In genomic region chr14:53216888-53217282, GRCh38 we compare ENCODE assay signal across 8 cellular contexts.
DNase-seq lines count a peak whose midpoint lies in the region; ATAC-seq and TF ChIP-seq lines count a peak whose summit lies in the region.
"Not testable (repeated sequence)": the region's sequence is repeated elsewhere in the genome, so short reads cannot be mapped to it uniquely, and the experiment has no call there.

No MANE protein-coding gene starts in this region.

- peak overlapping the region; percentile 91 for H3K27ac ChIP-seq in DND-41 (ENCODE audit: low read length)
- H3K27ac ChIP-seq in Karpas-422 (ENCODE audit: low read length); lower lobe of right lung; parathyroid adenoma: not testable (repeated sequence)

- peak overlapping the region; percentile 74; the same call in 1 of the 2 replicates for H2AFZ ChIP-seq in DND-41 (ENCODE audit: low read depth, low read length)
- H2AFZ ChIP-seq in Karpas-422 (ENCODE audit: low read length) = not testable (repeated sequence)
- peak overlapping the region; percentile 85 for H2AFZ ChIP-seq in parathyroid adenoma

- DNase-seq in DND-41; Karpas-422; WTC11 (ENCODE audit: low spot score); effector memory CD8-positive, alpha-beta T cell; lower lobe of right lung; type B pancreatic cell (ENCODE audit: extremely low spot score, unreplicated experiment): not testable (repeated sequence)

- peaks cover 42% of the 10 kb centered on the region for H3K4me1 ChIP-seq in DND-41 (ENCODE audit: insufficient read depth, low read length)
- not testable (repeated sequence) for H3K4me1 ChIP-seq in Karpas-422 (ENCODE audit: low read length); lower lobe of right lung; parathyroid adenoma

- H3K27me3 Mint-ChIP-seq in WTC11 (ENCODE audit: low read depth); activated naive CD8-positive, alpha-beta T cell; effector memory CD8-positive, alpha-beta T cell; type B pancreatic cell: not testable (repeated sequence)

- H3K79me2 ChIP-seq in DND-41 (ENCODE audit: insufficient read depth, low read length) = peaks cover 42% of the 10 kb centered on the region
- not testable (repeated sequence) for H3K79me2 ChIP-seq in Karpas-422 (ENCODE audit: low read length); parathyroid adenoma

- not testable (repeated sequence) for H3K36me3 ChIP-seq in DND-41 (ENCODE audit: insufficient read depth, low read length); Karpas-422 (ENCODE audit: insufficient read depth, low read length); lower lobe of right lung; parathyroid adenoma (ENCODE audit: control insufficient read depth, insufficient read depth, low read length)

- H3K9me2 ChIP-seq in Karpas-422 (replicated peaks; ENCODE audit: insufficient read depth, low read length) = not testable (repeated sequence)

- not testable (repeated sequence) for H3K27me3 ChIP-seq in DND-41 (ENCODE audit: insufficient read depth, low read length, poor library complexity); Karpas-422 (ENCODE audit: low read length); lower lobe of right lung (ENCODE audit: low read depth); parathyroid adenoma (ENCODE audit: control insufficient read depth, insufficient read depth, low read length)

- peaks cover 13% of the 10 kb centered on the region for H3K9me3 Mint-ChIP-seq in WTC11
- H3K9me3 Mint-ChIP-seq in activated naive CD8-positive, alpha-beta T cell (ENCODE audit: low read depth); effector memory CD8-positive, alpha-beta T cell; type B pancreatic cell: not testable (repeated sequence)

- H3K4me3 Mint-ChIP-seq in WTC11 (peak overlapping the region; percentile 78), type B pancreatic cell (peak overlapping the region; percentile 87)
- peak overlapping the region; percentile 88 for H3K4me3 Mint-ChIP-seq in activated naive CD8-positive, alpha-beta T cell
- peak overlapping the region; percentile 84 for H3K4me3 Mint-ChIP-seq in effector memory CD8-positive, alpha-beta T cell

- H3K4me2 ChIP-seq in DND-41 (ENCODE audit: insufficient read depth, low read length) = peak overlapping the region; percentile 83
- peak overlapping the region; percentile 76 for H3K4me2 ChIP-seq in Karpas-422 (ENCODE audit: low read depth, low read length, poor library complexity, severe bottlenecking)
- H3K4me2 ChIP-seq in parathyroid adenoma (ENCODE audit: low read length) = not testable (repeated sequence)

- H3K27ac Mint-ChIP-seq in WTC11; activated naive CD8-positive, alpha-beta T cell; type B pancreatic cell: not testable (repeated sequence)
- H3K27ac Mint-ChIP-seq in effector memory CD8-positive, alpha-beta T cell = peak overlapping the region in 1 of 2 donors; percentile 51

- H3K4me3 ChIP-seq in DND-41 (ENCODE audit: low read depth in 1 of 2, low read length in 2 of 2) (peak overlapping the region in 1 of 2 experiments; percentile 83; a peak in 2 of 4 replicates), Karpas-422 (ENCODE audit: low read length) (peak overlapping the region; percentile 72; the same call in 1 of the 2 replicates), lower lobe of right lung (peak overlapping the region; percentile 69)
- H3K4me3 ChIP-seq in parathyroid adenoma (ENCODE audit: low read depth, low read length) = not testable (repeated sequence)

- POLR2A ChIA-PET in WTC11 (lab: Charles Lee) = interaction anchor here (1.7 kb wide), 1 partner anchor 64 kb away, joined by 9 read pairs; the partner anchor contains the start of gene DDHD1

- TF ChIP-seq CTCF in DND-41 (IDR thresholded peaks at IDR 0.05; ENCODE audit: borderline replicate concordance, extremely low read depth, low read length, poor library complexity, severe bottlenecking); WTC11 (IDR thresholded peaks at IDR 0.05); lower lobe of right lung (IDR thresholded peaks at IDR 0.05); parathyroid adenoma (IDR thresholded peaks at IDR 0.05); type B pancreatic cell (conservative IDR thresholded peaks at IDR 0.05): not testable (repeated sequence)

- intact Hi-C loops in lower lobe of right lung (cut with DNase I) = not testable (repeated sequence)

- not testable (repeated sequence) for ATAC-seq in DND-41 (ENCODE audit: insufficient read depth, low read depth); WTC11; effector memory CD8-positive, alpha-beta T cell (replicated peaks); lower lobe of right lung

- not testable (repeated sequence) for H3K4me1 Mint-ChIP-seq in WTC11; effector memory CD8-positive, alpha-beta T cell (ENCODE audit: low read depth in 2 of 2); type B pancreatic cell (ENCODE audit: unreplicated experiment)
- H3K4me1 Mint-ChIP-seq in activated naive CD8-positive, alpha-beta T cell (ENCODE audit: low read depth) = peaks cover 11% of the 10 kb centered on the region

- not testable (repeated sequence) for H4K20me1 ChIP-seq in DND-41 (ENCODE audit: insufficient read depth, low read length); Karpas-422 (ENCODE audit: insufficient read depth, low read depth, low read length)

- CTCF ChIA-PET in WTC11 (lab: Charles Lee) = interaction anchor here (0.7 to 2.4 kb wide), 15 partner anchors 11 to 488 kb away, joined by 3 to 21 read pairs (median 7); partner anchors contain the start of genes DDHD1 and STYX

- H3K9me3 ChIP-seq in DND-41 (ENCODE audit: insufficient read depth, low read length, severe bottlenecking); Karpas-422 (ENCODE audit: low read length); lower lobe of right lung; parathyroid adenoma (ENCODE audit: control insufficient read depth, low read length): not testable (repeated sequence)

- H3K36me3 Mint-ChIP-seq in WTC11; activated naive CD8-positive, alpha-beta T cell; effector memory CD8-positive, alpha-beta T cell (ENCODE audit: insufficient read depth); type B pancreatic cell: not testable (repeated sequence)

- peak overlapping the region; percentile 87 for H3K9ac ChIP-seq in DND-41 (ENCODE audit: low read depth, low read length)
- not testable (repeated sequence) for H3K9ac ChIP-seq in Karpas-422 (ENCODE audit: low read length); parathyroid adenoma

TF ChIP-seq in WTC11, 78 proteins besides CTCF, POLR2A, EP300 and RAD21:
- peak; percentile 64 for TF ChIP-seq NFYB (CRISPR knock-in tag; conservative IDR thresholded peaks at IDR 0.05; ENCODE audit: low read depth)
